In genomic region chr15:78003539-78004008, GRCh38 we compare ENCODE assay signal across 16 cellular contexts.
A peak's percentile ranks its signal among the peaks of the same experiment; 100 is the strongest.
DNase-seq lines count a peak whose midpoint lies in the region; ATAC-seq, FAIRE-seq and TF ChIP-seq lines count a peak whose summit lies in the region.
"Had no signal": no experiment of that assay in that cellular context is flagged by ENCODE, and none has a peak within 500 bp of the region (broad histone marks: within the 10 kb centered on the region; RNA-seq: fewer than 3 reads in every experiment).

No MANE protein-coding gene starts in this region.

- peaks cover 30% of the 10 kb centered on the region for H3K4me1 Mint-ChIP-seq in activated T-cell treated with anti-CD3 and anti-CD28 coated beads, Interleukin-2, amount 50 U/mL, for 72 hours (ENCODE audit: low read depth)

- no peak overlapping the region for H3K9ac ChIP-seq in kidney (ENCODE audit: low read length in 2 of 2)

- H3K9me3 Mint-ChIP-seq in activated T-cell treated with anti-CD3 and anti-CD28 coated beads, Interleukin-2, amount 50 U/mL, for 72 hours = no peaks in the 10 kb centered on the region

- FAIRE-seq in islet of Langerhans (lab: Jason Lieb, UNC) (peak; percentile 96), kidney (lab: Jason Lieb, UNC) (no peak)
- FAIRE-seq: endothelial cell of umbilical vein had no signal

- TF ChIP-seq POLR2A in upper lobe of left lung (IDR thresholded peaks at IDR 0.05) = no peak

- no peak for DNase-seq in activated T-cell treated with anti-CD3 and anti-CD28 coated beads, Interleukin-2, amount 50 U/mL, for 72 hours
- no peak for DNase-seq in activated T-cell treated with anti-CD3 and anti-CD28 coated beads, Interleukin-2, amount 50 U/mL, for 1 hour
- DNase-seq in NCI-H2171 treated with DMSO at 0.1 percent for 48 hours (lab: John Stamatoyannopoulos, UW) = peak; percentile 95
- DNase-seq in upper lobe of left lung = peak; percentile 43 to 66
- no peak for DNase-seq in kidney
- no peak for DNase-seq in kidney tubule cell (ENCODE audit: low spot score)
- no peak for DNase-seq in superior temporal gyrus (ENCODE audit: extremely low spot score)
- DNase-seq: activated CD8-positive, alpha-beta T cell treated with anti-CD3 and anti-CD28 coated beads, Interleukin-2, amount 10 ng/mL, durations not matched to agents 7 days and 5 days; caudate nucleus; DMS 273 treated with DMSO at 0.1 percent for 48 hours; H7; nucleus accumbens; uterus had no signal

- intact Hi-C loops in kidney (cut with DNase I) = no loop called here

- WGBS in upper lobe of left lung, 2 donors = 77 to 90% methylated on average over 2 to 13 of the region's 13 CpGs

- H3K4me3 ChIP-seq in upper lobe of left lung (no peak overlapping the region), kidney (ENCODE audit: low read length in 2 of 2) (no peak overlapping the region)
- H3K4me3 ChIP-seq: uterus had no signal

- H3K36me3 Mint-ChIP-seq in activated T-cell treated with anti-CD3 and anti-CD28 coated beads, Interleukin-2, amount 50 U/mL, for 72 hours (ENCODE audit: insufficient read depth in 2 of 2) = peaks cover 0 to 22% of the 10 kb centered on the region in 2 donors

- no peaks in the 10 kb centered on the region for H3K27me3 ChIP-seq in upper lobe of left lung
- H3K27me3 ChIP-seq: uterus had no signal

- no peaks in the 10 kb centered on the region for H3K27me3 Mint-ChIP-seq in activated T-cell treated with anti-CD3 and anti-CD28 coated beads, Interleukin-2, amount 50 U/mL, for 72 hours (ENCODE audit: low read depth)
- H3K27me3 Mint-ChIP-seq: activated naive CD8-positive, alpha-beta T cell had no signal

- no peak for TF ChIP-seq EP300 in upper lobe of left lung (IDR thresholded peaks at IDR 0.05)

- H3K4me3 Mint-ChIP-seq in activated T-cell treated with anti-CD3 and anti-CD28 coated beads, Interleukin-2, amount 50 U/mL, for 72 hours = no peak overlapping the region
- H3K4me3 Mint-ChIP-seq: activated CD8-positive, alpha-beta T cell treated with anti-CD3 and anti-CD28 coated beads, Interleukin-2, amount 10 ng/mL, durations not matched to agents 7 days and 5 days; activated naive CD8-positive, alpha-beta T cell had no signal

- H3K9me3 ChIP-seq in upper lobe of left lung = no peaks in the 10 kb centered on the region
- H3K9me3 ChIP-seq in kidney (ENCODE audit: control insufficient read depth in 1 of 2, low read length in 2 of 2) = no peaks in the 10 kb centered on the region
- H3K9me3 ChIP-seq: uterus had no signal

- H3K27ac Mint-ChIP-seq in activated T-cell treated with anti-CD3 and anti-CD28 coated beads, Interleukin-2, amount 50 U/mL, for 72 hours = peak overlapping the region; percentile 92
- H3K27ac Mint-ChIP-seq: activated CD8-positive, alpha-beta T cell treated with anti-CD3 and anti-CD28 coated beads, Interleukin-2, amount 10 ng/mL, durations not matched to agents 7 days and 5 days had no signal

- TF ChIP-seq CTCF in upper lobe of left lung (IDR thresholded peaks at IDR 0.05) = no peak
- no peak for TF ChIP-seq CTCF in kidney (IDR thresholded peaks at IDR 0.05; ENCODE audit: borderline replicate concordance, extremely low read depth, insufficient read depth)

- no peak for ATAC-seq in activated T-cell treated with anti-CD3 and anti-CD28 coated beads, Interleukin-2, amount 50 U/mL, for 72 hours (replicated peaks in 1 of 2)
- no peak for ATAC-seq in upper lobe of left lung (ENCODE audit: low FRiP score in 2 of 2)
- ATAC-seq: activated CD8-positive, alpha-beta T cell treated with anti-CD3 and anti-CD28 coated beads, Interleukin-2, amount 10 ng/mL, durations not matched to agents 7 days and 5 days had no signal

- H3K36me3 ChIP-seq in upper lobe of left lung (peaks cover 18 to 89% (median 56%) of the 10 kb centered on the region in 4 donors), kidney (ENCODE audit: control insufficient read depth in 1 of 2, insufficient read depth in 2 of 2, low read length in 2 of 2) (peaks cover 15 to 38% of the 10 kb centered on the region in 2 donors)
- H3K36me3 ChIP-seq: uterus had no signal

- H3K27ac ChIP-seq in upper lobe of left lung = peak overlapping the region; percentile 55 to 80 (median 65)
- no peak overlapping the region for H3K27ac ChIP-seq in kidney (ENCODE audit: low read depth in 2 of 2, low read length in 2 of 2)

- H3K4me1 ChIP-seq in upper lobe of left lung (peaks cover 51 to 71% (median 54%) of the 10 kb centered on the region in 4 donors), kidney (ENCODE audit: control insufficient read depth in 1 of 2, insufficient read depth in 1 of 2, low read depth in 1 of 2, low read length in 2 of 2) (peaks cover 0 to 7% of the 10 kb centered on the region in 2 donors)

Comparison
In these comparisons a context has a peak if more than half of its experiments do, and no peak if none do; other contexts are left out.
1. DNase-seq: peak in NCI-H2171 treated with DMSO at 0.1 percent for 48 hours (single experiment) and upper lobe of left lung (2 of 2); none in activated T-cell treated with anti-CD3 and anti-CD28 coated beads, Interleukin-2, amount 50 U/mL, for 72 hours (0 of 2), activated T-cell treated with anti-CD3 and anti-CD28 coated beads, Interleukin-2, amount 50 U/mL, for 1 hour (single experiment), kidney (single experiment), kidney tubule cell (single experiment) and superior temporal gyrus (single experiment).
2. H3K27ac ChIP-seq: peak in upper lobe of left lung (4 of 4); none in kidney (0 of 2).